Comparison of ENCODE assay signal across 23 cellular contexts in genomic region chr4:15870921-15871664, GRCh38.
"Had no signal": no experiment of that assay in that cellular context is flagged by ENCODE, and none has a peak within 500 bp of the region (broad histone marks: within the 10 kb centered on the region; RNA-seq: fewer than 3 reads in every experiment).

No MANE protein-coding gene starts in this region.

- DNase-seq: effector CD8-positive, alpha-beta T cell; endodermal cell; esophagus squamous epithelium; foreskin melanocyte; head of caudate nucleus; left ventricle myocardium superior; lower lobe of right lung; naive thymus-derived CD8-positive, alpha-beta T cell; nephron progenitor cell; nucleus accumbens; right cardiac atrium; sigmoid colon; spleen; stimulated activated CD4-positive, alpha-beta T cell treated with anti-CD3 and anti-CD28 coated beads, Interleukin-4, amount 100 ng/mL, for 4 hours; stimulated activated naive CD8-positive, alpha-beta T cell treated with anti-CD3 and anti-CD28 coated beads, Interleukin-15, Interleukin-2, amounts not matched to agents 100 U/mL and 50 U/mL, for 24 hours had no signal

- ATAC-seq: left ventricle myocardium superior; lower lobe of right lung; naive thymus-derived CD8-positive, alpha-beta T cell; right cardiac atrium; stimulated activated memory B cell treated with anti-CD40 and anti-IgM and Interleukin-4, amounts not matched to agents 10 μg/mL and 1 μg/mL and 100 μg/mL, for 72 hours; stimulated activated naive CD8-positive, alpha-beta T cell treated with anti-CD3 and anti-CD28 coated beads, Interleukin-15, Interleukin-2, amounts not matched to agents 100 U/mL and 50 U/mL, for 24 hours had no signal

- H3K27ac Mint-ChIP-seq: endodermal cell; naive thymus-derived CD8-positive, alpha-beta T cell; nephron progenitor cell; stimulated activated memory B cell treated with anti-CD40 and anti-IgM and Interleukin-4, amounts not matched to agents 10 μg/mL and 1 μg/mL and 100 μg/mL, for 72 hours; type B pancreatic cell had no signal

- H3K9me3 ChIP-seq: esophagus squamous epithelium, lower lobe of right lung, prostate gland, sigmoid colon, spleen, thoracic aorta had no signal

- H3K36me3 Mint-ChIP-seq: naive thymus-derived CD8-positive, alpha-beta T cell; stimulated activated memory B cell treated with anti-CD40 and anti-IgM and Interleukin-4, amounts not matched to agents 10 μg/mL and 1 μg/mL and 100 μg/mL, for 72 hours; type B pancreatic cell had no signal

- H3K4me3 ChIP-seq: esophagus squamous epithelium, lower lobe of right lung, prostate gland, sigmoid colon, skin epidermis, spleen, thoracic aorta had no signal

- H3K9me3 Mint-ChIP-seq: endodermal cell; stimulated activated memory B cell treated with anti-CD40 and anti-IgM and Interleukin-4, amounts not matched to agents 10 μg/mL and 1 μg/mL and 100 μg/mL, for 72 hours; type B pancreatic cell had no signal

- H3K4me1 ChIP-seq: lower lobe of right lung, prostate gland, sigmoid colon, spleen had no signal

- H3K27ac ChIP-seq: esophagus squamous epithelium, lower lobe of right lung, prostate gland, spleen had no signal

- FAIRE-seq: colon, endothelial cell of umbilical vein, keratinocyte had no signal

- H3K27me3 ChIP-seq: esophagus squamous epithelium, sigmoid colon, spleen had no signal

- H3K4me1 Mint-ChIP-seq: endodermal cell; naive thymus-derived CD8-positive, alpha-beta T cell; nephron progenitor cell; stimulated activated memory B cell treated with anti-CD40 and anti-IgM and Interleukin-4, amounts not matched to agents 10 μg/mL and 1 μg/mL and 100 μg/mL, for 72 hours had no signal

- H3K4me3 Mint-ChIP-seq: endodermal cell; naive thymus-derived CD8-positive, alpha-beta T cell; nephron progenitor cell; stimulated activated memory B cell treated with anti-CD40 and anti-IgM and Interleukin-4, amounts not matched to agents 10 μg/mL and 1 μg/mL and 100 μg/mL, for 72 hours; type B pancreatic cell had no signal

- H3K36me3 ChIP-seq: esophagus squamous epithelium, lower lobe of right lung, prostate gland, sigmoid colon, spleen, thoracic aorta had no signal

- H3K27me3 Mint-ChIP-seq: type B pancreatic cell had no signal
